ENCODE assay signal across 1 cellular context in the genomic region with DNA sequence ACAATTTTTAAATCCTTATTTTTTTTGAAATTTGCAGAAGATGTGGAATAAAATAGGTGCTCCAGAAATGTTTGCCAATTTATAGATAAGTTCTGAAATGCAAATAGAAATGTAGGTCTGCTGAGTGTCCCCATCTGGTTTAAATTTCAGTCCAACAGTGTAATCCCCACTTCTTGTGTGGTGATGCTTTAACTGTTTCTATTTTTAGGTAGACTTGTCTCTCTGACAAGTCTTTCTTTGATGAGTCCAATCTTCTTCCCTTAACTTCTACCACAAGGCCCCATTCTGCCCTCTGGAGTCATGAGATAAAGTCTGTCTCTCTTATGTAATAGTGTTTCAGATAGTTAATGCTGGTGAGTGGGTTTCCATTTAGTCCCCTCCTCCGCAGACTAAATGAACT.
TF ChIP-seq lines count a peak whose summit lies in the region.

No MANE protein-coding gene starts in this region.

TF ChIP-seq in A549, 52 proteins besides CTCF, POLR2A, EP300 and RAD21 (continued from another document):
- TF ChIP-seq, protein P1, sequence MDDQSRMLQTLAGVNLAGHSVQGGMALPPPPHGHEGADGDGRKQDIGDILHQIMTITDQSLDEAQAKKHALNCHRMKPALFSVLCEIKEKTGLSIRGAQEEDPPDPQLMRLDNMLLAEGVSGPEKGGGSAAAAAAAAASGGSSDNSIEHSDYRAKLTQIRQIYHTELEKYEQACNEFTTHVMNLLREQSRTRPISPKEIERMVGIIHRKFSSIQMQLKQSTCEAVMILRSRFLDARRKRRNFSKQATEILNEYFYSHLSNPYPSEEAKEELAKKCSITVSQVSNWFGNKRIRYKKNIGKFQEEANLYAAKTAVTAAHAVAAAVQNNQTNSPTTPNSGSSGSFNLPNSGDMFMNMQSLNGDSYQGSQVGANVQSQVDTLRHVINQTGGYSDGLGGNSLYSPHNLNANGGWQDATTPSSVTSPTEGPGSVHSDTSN (IDR thresholded peaks at IDR 0.05): no peak
- TF ChIP-seq, protein P2, sequence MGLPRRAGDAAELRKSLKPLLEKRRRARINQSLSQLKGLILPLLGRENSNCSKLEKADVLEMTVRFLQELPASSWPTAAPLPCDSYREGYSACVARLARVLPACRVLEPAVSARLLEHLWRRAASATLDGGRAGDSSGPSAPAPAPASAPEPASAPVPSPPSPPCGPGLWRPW (IDR thresholded peaks at IDR 0.05): no peak
- no peak for TF ChIP-seq HDAC2 (IDR thresholded peaks at IDR 0.05)
- TF ChIP-seq, protein P3, sequence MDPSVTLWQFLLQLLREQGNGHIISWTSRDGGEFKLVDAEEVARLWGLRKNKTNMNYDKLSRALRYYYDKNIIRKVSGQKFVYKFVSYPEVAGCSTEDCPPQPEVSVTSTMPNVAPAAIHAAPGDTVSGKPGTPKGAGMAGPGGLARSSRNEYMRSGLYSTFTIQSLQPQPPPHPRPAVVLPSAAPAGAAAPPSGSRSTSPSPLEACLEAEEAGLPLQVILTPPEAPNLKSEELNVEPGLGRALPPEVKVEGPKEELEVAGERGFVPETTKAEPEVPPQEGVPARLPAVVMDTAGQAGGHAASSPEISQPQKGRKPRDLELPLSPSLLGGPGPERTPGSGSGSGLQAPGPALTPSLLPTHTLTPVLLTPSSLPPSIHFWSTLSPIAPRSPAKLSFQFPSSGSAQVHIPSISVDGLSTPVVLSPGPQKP (IDR thresholded peaks at IDR 0.05; ENCODE audit: low read depth, low read length): no peak
- TF ChIP-seq TP53 (CRISPR knock-in tag; IDR thresholded peaks at IDR 0.05): no peak
- TF ChIP-seq, protein P4, sequence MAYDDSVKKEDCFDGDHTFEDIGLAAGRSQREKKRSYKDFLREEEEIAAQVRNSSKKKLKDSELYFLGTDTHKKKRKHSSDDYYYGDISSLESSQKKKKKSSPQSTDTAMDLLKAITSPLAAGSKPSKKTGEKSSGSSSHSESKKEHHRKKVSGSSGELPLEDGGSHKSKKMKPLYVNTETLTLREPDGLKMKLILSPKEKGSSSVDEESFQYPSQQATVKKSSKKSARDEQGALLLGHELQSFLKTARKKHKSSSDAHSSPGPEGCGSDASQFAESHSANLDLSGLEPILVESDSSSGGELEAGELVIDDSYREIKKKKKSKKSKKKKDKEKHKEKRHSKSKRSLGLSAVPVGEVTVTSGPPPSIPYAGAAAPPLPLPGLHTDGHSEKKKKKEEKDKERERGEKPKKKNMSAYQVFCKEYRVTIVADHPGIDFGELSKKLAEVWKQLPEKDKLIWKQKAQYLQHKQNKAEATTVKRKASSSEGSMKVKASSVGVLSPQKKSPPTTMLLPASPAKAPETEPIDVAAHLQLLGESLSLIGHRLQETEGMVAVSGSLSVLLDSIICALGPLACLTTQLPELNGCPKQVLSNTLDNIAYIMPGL (CRISPR knock-in tag; IDR thresholded peaks at IDR 0.05; ENCODE audit: borderline replicate concordance): no peak
- TF ChIP-seq KDM1A (IDR thresholded peaks at IDR 0.05; ENCODE audit: low read depth): no peak
- no peak for TF ChIP-seq ZNF302 (CRISPR knock-in tag; IDR thresholded peaks at IDR 0.05)
- TF ChIP-seq CEBPB (IDR thresholded peaks at IDR 0.05): no peak
- no peak for TF ChIP-seq CHD4 (IDR thresholded peaks at IDR 0.05; ENCODE audit: borderline replicate concordance)
- TF ChIP-seq CBX8 (IDR thresholded peaks at IDR 0.05): no peak
- TF ChIP-seq FOSB (CRISPR knock-in tag; IDR thresholded peaks at IDR 0.05): no peak
- no peak for TF ChIP-seq GATA3 (IDR thresholded peaks at IDR 0.05; ENCODE audit: borderline replicate concordance)
- TF ChIP-seq CHD2 (IDR thresholded peaks at IDR 0.05; ENCODE audit: low read length, partially characterized antibody): no peak
TF ChIP-seq in A549: peak in this region for 0.
